1 cellular context compared by ENCODE assay signal in genomic region chr20:32567384-32568178, GRCh38.
TF ChIP-seq lines count a peak whose summit lies in the region.

No MANE protein-coding gene starts in this region.

TF ChIP-seq in H1, 55 proteins besides CTCF, POLR2A, EP300 and RAD21:
- TF ChIP-seq ATF2 (IDR thresholded peaks at IDR 0.05; ENCODE audit: low read length) (no peak), RFX5 (IDR thresholded peaks at IDR 0.05; ENCODE audit: borderline replicate concordance, low read depth, low read length) (no peak), SP4 (IDR thresholded peaks at IDR 0.05; ENCODE audit: low read length) (no peak)
